In genomic region chr4:137370206-137370633, GRCh38 we compare ENCODE assay signal across 16 cellular contexts.
DNase-seq lines count a peak whose midpoint lies in the region; ATAC-seq, FAIRE-seq and TF ChIP-seq lines count a peak whose summit lies in the region.
"Had no signal": no experiment of that assay in that cellular context is flagged by ENCODE, and none has a peak within 500 bp of the region (broad histone marks: within the 10 kb centered on the region; RNA-seq: fewer than 3 reads in every experiment).

No MANE protein-coding gene starts in this region.

- H3K4me2 ChIP-seq in GM23248 (ENCODE audit: unreplicated experiment), result peak overlapping the region; percentile 37

- H3K79me2 ChIP-seq in GM23248 (ENCODE audit: insufficient read depth), result no peaks in the 10 kb centered on the region

- H3K9me3 ChIP-seq in GM23248 (ENCODE audit: low read depth), result no peaks in the 10 kb centered on the region
- no peaks in the 10 kb centered on the region for H3K9me3 ChIP-seq in RWPE2 (ENCODE audit: severe bottlenecking)

- FAIRE-seq in GM12892 (lab: Jason Lieb, UNC), result no peak
- FAIRE-seq: G401.6, kidney had no signal

- peaks cover 47% of the 10 kb centered on the region for H3K4me1 ChIP-seq in GM23248 (ENCODE audit: insufficient read depth)
- H3K4me1 ChIP-seq in RWPE2 (ENCODE audit: insufficient read depth, poor library complexity, severe bottlenecking), result peaks cover 27% of the 10 kb centered on the region

- in situ Hi-C loops in GM23248 (cut with MboI), result no loop called here

- H4K20me1 ChIP-seq in GM23248 (ENCODE audit: insufficient read depth), result no peaks in the 10 kb centered on the region

- H3K27me3 Mint-ChIP-seq in immature natural killer cell (ENCODE audit: low read depth in 3 of 3), result peaks cover 0 to 3% (median 2%) of the 10 kb centered on the region in 3 donors
- H3K27me3 Mint-ChIP-seq: activated CD8-positive, alpha-beta memory T cell treated with anti-CD3 and anti-CD28 coated beads, Interleukin-2, amount 10 ng/mL, durations not matched to agents 7 days and 5 days had no signal

- WGBS in GM23248 (ENCODE audit: low coverage in 1 of 2, low lambda C conversion rate in 2 of 2, missing lambda C conversion rate in 2 of 2), 2 experiments, result 0 to 1% methylated on average over 3 of the region's 3 CpGs

- H3K36me3 ChIP-seq in GM23248 (ENCODE audit: low read depth), result no peaks in the 10 kb centered on the region
- H3K36me3 ChIP-seq in RWPE2 (ENCODE audit: low read depth), result no peaks in the 10 kb centered on the region
- H3K36me3 ChIP-seq: WERI-Rb-1 had no signal

- no peaks in the 10 kb centered on the region for H3K4me1 Mint-ChIP-seq in immature natural killer cell
- H3K4me1 Mint-ChIP-seq: activated CD8-positive, alpha-beta memory T cell treated with anti-CD3 and anti-CD28 coated beads, Interleukin-2, amount 10 ng/mL, durations not matched to agents 7 days and 5 days had no signal

- H3F3A ChIP-seq in GM23248 (ENCODE audit: insufficient read depth), result peaks cover 38% of the 10 kb centered on the region

- no peak overlapping the region for H2AFZ ChIP-seq in GM23248

- no peaks in the 10 kb centered on the region for H3K9me2 ChIP-seq in GM23248 (ENCODE audit: insufficient read depth)

- no peak overlapping the region for H3K4me3 Mint-ChIP-seq in immature natural killer cell
- H3K4me3 Mint-ChIP-seq: activated CD8-positive, alpha-beta memory T cell treated with anti-CD3 and anti-CD28 coated beads, Interleukin-2, amount 10 ng/mL, durations not matched to agents 7 days and 5 days; H9 had no signal

- H3K27ac ChIP-seq in GM23248, result peak overlapping the region; percentile 54
- peak overlapping the region; percentile 62 for H3K27ac ChIP-seq in RWPE2 (ENCODE audit: poor library complexity, severe bottlenecking)
- H3K27ac ChIP-seq: WERI-Rb-1 had no signal

- no peak overlapping the region for H3K9ac ChIP-seq in GM23248

- TF ChIP-seq CTCF in RWPE2 (IDR thresholded peaks at IDR 0.05; ENCODE audit: poor library complexity, severe bottlenecking) (no peak), retinal pigment epithelial cell (conservative IDR thresholded peaks at IDR 0.05; ENCODE audit: low read depth, low read length) (no peak)

- no peaks in the 10 kb centered on the region for H3K36me3 Mint-ChIP-seq in immature natural killer cell
- H3K36me3 Mint-ChIP-seq: activated CD8-positive, alpha-beta memory T cell treated with anti-CD3 and anti-CD28 coated beads, Interleukin-2, amount 10 ng/mL, durations not matched to agents 7 days and 5 days had no signal

- no peak for TF ChIP-seq POLR2A in GM12892 (IDR thresholded peaks at IDR 0.05; ENCODE audit: low read depth, low read length)

- H3K4me3 ChIP-seq in GM23248 (peak overlapping the region; percentile 24; the same call in 1 of the 2 replicates), RWPE2 (ENCODE audit: severe bottlenecking) (no peak overlapping the region), retinal pigment epithelial cell (ENCODE audit: low read length) (no peak overlapping the region)

- ATAC-seq in RWPE2 (ENCODE audit: low read depth) (peak; percentile 73), GM18520 (IDR thresholded peaks at IDR 0.05; ENCODE audit: unreplicated experiment) (no peak), HG03439 (IDR thresholded peaks at IDR 0.05; ENCODE audit: unreplicated experiment) (no peak)
- ATAC-seq: activated CD8-positive, alpha-beta memory T cell treated with anti-CD3 and anti-CD28 coated beads, Interleukin-2, amount 10 ng/mL, durations not matched to agents 7 days and 5 days; stimulated activated naive CD8-positive, alpha-beta T cell treated with anti-CD3 and anti-CD28 coated beads, Interleukin-15, Interleukin-2, amounts not matched to agents 100 U/mL and 50 U/mL, for 24 hours had no signal

- H3K9me3 Mint-ChIP-seq in immature natural killer cell, result peaks cover 5 to 27% (median 14%) of the 10 kb centered on the region in 6 donors
- H3K9me3 Mint-ChIP-seq: H9 had no signal

- DNase-seq in GM23248 (peak; percentile 71), RWPE2 (ENCODE audit: low spot score) (no peak), fibroblast of gingiva (ENCODE audit: low read depth) (peak; percentile 33), retinal pigment epithelial cell (ENCODE audit: low read depth) (peak; percentile 72), GM12892 (ENCODE audit: insufficient read length) (no peak), immature natural killer cell (no peak)
- DNase-seq: activated CD8-positive, alpha-beta memory T cell treated with anti-CD3 and anti-CD28 coated beads, Interleukin-2, amount 10 ng/mL, durations not matched to agents 7 days and 5 days; activated naive CD4-positive, alpha-beta T cell treated with Interleukin-2 at 50 U/mL for 16 hours; H9; kidney; MV-4-11; stimulated activated naive CD8-positive, alpha-beta T cell treated with anti-CD3 and anti-CD28 coated beads, Interleukin-15, Interleukin-2, amounts not matched to agents 100 U/mL and 50 U/mL, for 24 hours; WERI-Rb-1 had no signal

- no peak overlapping the region for H3K27ac Mint-ChIP-seq in immature natural killer cell
- H3K27ac Mint-ChIP-seq: activated CD8-positive, alpha-beta memory T cell treated with anti-CD3 and anti-CD28 coated beads, Interleukin-2, amount 10 ng/mL, durations not matched to agents 7 days and 5 days; H9 had no signal

- H3K27me3 ChIP-seq in GM23248 (replicated peaks; ENCODE audit: insufficient read depth), result no peaks in the 10 kb centered on the region
- H3K27me3 ChIP-seq in RWPE2 (ENCODE audit: insufficient read depth, poor library complexity, severe bottlenecking), result no peaks in the 10 kb centered on the region

Comparison
In these comparisons a context has a peak if more than half of its experiments do, and no peak if none do; other contexts are left out.
1. DNase-seq: peak in GM23248 (single experiment), fibroblast of gingiva (single experiment) and retinal pigment epithelial cell (single experiment); none in RWPE2 (single experiment), GM12892 (single experiment) and immature natural killer cell (0 of 3).